In genomic region chr11:67256477-67256876, GRCh38 we compare ENCODE assay signal across 1 cellular context.
TF ChIP-seq lines count a peak whose summit lies in the region.

No MANE protein-coding gene starts in this region.

TF ChIP-seq in HCT116, 20 proteins besides CTCF, POLR2A, EP300 and RAD21 (continued from another document):
- no peak for TF ChIP-seq ZFX (IDR thresholded peaks at IDR 0.05)
- no peak for TF ChIP-seq ATF3 (IDR thresholded peaks at IDR 0.05)
- TF ChIP-seq EZH2 (IDR thresholded peaks at IDR 0.05), result no peak
- TF ChIP-seq SIN3A (IDR thresholded peaks at IDR 0.05; ENCODE audit: low read depth), result no peak
- no peak for TF ChIP-seq EGR1 (IDR thresholded peaks at IDR 0.05; ENCODE audit: low read depth)
